ENCODE assay signal across 1 cellular context in genomic region chr14:24430682-24431568, GRCh38.
TF ChIP-seq lines count a peak whose summit lies in the region.

No MANE protein-coding gene starts in this region.

TF ChIP-seq in K562, 482 proteins besides CTCF, POLR2A, EP300 and RAD21 (continued from another document and continues in another):
- TF ChIP-seq, protein P1, sequence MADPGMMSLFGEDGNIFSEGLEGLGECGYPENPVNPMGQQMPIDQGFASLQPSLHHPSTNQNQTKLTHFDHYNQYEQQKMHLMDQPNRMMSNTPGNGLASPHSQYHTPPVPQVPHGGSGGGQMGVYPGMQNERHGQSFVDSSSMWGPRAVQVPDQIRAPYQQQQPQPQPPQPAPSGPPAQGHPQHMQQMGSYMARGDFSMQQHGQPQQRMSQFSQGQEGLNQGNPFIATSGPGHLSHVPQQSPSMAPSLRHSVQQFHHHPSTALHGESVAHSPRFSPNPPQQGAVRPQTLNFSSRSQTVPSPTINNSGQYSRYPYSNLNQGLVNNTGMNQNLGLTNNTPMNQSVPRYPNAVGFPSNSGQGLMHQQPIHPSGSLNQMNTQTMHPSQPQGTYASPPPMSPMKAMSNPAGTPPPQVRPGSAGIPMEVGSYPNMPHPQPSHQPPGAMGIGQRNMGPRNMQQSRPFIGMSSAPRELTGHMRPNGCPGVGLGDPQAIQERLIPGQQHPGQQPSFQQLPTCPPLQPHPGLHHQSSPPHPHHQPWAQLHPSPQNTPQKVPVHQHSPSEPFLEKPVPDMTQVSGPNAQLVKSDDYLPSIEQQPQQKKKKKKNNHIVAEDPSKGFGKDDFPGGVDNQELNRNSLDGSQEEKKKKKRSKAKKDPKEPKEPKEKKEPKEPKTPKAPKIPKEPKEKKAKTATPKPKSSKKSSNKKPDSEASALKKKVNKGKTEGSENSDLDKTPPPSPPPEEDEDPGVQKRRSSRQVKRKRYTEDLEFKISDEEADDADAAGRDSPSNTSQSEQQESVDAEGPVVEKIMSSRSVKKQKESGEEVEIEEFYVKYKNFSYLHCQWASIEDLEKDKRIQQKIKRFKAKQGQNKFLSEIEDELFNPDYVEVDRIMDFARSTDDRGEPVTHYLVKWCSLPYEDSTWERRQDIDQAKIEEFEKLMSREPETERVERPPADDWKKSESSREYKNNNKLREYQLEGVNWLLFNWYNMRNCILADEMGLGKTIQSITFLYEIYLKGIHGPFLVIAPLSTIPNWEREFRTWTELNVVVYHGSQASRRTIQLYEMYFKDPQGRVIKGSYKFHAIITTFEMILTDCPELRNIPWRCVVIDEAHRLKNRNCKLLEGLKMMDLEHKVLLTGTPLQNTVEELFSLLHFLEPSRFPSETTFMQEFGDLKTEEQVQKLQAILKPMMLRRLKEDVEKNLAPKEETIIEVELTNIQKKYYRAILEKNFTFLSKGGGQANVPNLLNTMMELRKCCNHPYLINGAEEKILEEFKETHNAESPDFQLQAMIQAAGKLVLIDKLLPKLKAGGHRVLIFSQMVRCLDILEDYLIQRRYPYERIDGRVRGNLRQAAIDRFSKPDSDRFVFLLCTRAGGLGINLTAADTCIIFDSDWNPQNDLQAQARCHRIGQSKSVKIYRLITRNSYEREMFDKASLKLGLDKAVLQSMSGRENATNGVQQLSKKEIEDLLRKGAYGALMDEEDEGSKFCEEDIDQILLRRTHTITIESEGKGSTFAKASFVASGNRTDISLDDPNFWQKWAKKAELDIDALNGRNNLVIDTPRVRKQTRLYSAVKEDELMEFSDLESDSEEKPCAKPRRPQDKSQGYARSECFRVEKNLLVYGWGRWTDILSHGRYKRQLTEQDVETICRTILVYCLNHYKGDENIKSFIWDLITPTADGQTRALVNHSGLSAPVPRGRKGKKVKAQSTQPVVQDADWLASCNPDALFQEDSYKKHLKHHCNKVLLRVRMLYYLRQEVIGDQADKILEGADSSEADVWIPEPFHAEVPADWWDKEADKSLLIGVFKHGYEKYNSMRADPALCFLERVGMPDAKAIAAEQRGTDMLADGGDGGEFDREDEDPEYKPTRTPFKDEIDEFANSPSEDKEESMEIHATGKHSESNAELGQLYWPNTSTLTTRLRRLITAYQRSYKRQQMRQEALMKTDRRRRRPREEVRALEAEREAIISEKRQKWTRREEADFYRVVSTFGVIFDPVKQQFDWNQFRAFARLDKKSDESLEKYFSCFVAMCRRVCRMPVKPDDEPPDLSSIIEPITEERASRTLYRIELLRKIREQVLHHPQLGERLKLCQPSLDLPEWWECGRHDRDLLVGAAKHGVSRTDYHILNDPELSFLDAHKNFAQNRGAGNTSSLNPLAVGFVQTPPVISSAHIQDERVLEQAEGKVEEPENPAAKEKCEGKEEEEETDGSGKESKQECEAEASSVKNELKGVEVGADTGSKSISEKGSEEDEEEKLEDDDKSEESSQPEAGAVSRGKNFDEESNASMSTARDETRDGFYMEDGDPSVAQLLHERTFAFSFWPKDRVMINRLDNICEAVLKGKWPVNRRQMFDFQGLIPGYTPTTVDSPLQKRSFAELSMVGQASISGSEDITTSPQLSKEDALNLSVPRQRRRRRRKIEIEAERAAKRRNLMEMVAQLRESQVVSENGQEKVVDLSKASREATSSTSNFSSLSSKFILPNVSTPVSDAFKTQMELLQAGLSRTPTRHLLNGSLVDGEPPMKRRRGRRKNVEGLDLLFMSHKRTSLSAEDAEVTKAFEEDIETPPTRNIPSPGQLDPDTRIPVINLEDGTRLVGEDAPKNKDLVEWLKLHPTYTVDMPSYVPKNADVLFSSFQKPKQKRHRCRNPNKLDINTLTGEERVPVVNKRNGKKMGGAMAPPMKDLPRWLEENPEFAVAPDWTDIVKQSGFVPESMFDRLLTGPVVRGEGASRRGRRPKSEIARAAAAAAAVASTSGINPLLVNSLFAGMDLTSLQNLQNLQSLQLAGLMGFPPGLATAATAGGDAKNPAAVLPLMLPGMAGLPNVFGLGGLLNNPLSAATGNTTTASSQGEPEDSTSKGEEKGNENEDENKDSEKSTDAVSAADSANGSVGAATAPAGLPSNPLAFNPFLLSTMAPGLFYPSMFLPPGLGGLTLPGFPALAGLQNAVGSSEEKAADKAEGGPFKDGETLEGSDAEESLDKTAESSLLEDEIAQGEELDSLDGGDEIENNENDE (IDR thresholded peaks at IDR 0.05; ENCODE audit: low read depth, low read length): no peak
- TF ChIP-seq SIRT6 (IDR thresholded peaks at IDR 0.05; ENCODE audit: low read depth, low read length): no peak
- TF ChIP-seq TCF3 (CRISPR knock-in tag; IDR thresholded peaks at IDR 0.05): peak; percentile 2; the same call in 1 of the 2 replicates
- no peak for TF ChIP-seq CXXC5 (CRISPR knock-in tag; IDR thresholded peaks at IDR 0.05)
- no peak for TF ChIP-seq POLR2B (IDR thresholded peaks at IDR 0.05; ENCODE audit: low read depth, partially characterized antibody)
- no peak for TF ChIP-seq FOXM1 (IDR thresholded peaks at IDR 0.05; ENCODE audit: low read depth)
- no peak for TF ChIP-seq FOXM1 (CRISPR knock-in tag; IDR thresholded peaks at IDR 0.05; ENCODE audit: low read depth)
- TF ChIP-seq MNT (conservative IDR thresholded peaks at IDR 0.05): 0 out of 4 replicates have a peak, but pooled peaks of 1 of the 2 experiments have one; percentile 12
- no peak for TF ChIP-seq MTA1 (IDR thresholded peaks at IDR 0.05; ENCODE audit: borderline replicate concordance)
- 0 out of 2 replicates have a peak, but pooled peaks have one; percentile 1 for TF ChIP-seq HDAC2 (IDR thresholded peaks at IDR 0.05)
- TF ChIP-seq SMARCB1 (IDR thresholded peaks at IDR 0.05; ENCODE audit: insufficient read length, low read depth): no peak
- TF ChIP-seq, protein P2, sequence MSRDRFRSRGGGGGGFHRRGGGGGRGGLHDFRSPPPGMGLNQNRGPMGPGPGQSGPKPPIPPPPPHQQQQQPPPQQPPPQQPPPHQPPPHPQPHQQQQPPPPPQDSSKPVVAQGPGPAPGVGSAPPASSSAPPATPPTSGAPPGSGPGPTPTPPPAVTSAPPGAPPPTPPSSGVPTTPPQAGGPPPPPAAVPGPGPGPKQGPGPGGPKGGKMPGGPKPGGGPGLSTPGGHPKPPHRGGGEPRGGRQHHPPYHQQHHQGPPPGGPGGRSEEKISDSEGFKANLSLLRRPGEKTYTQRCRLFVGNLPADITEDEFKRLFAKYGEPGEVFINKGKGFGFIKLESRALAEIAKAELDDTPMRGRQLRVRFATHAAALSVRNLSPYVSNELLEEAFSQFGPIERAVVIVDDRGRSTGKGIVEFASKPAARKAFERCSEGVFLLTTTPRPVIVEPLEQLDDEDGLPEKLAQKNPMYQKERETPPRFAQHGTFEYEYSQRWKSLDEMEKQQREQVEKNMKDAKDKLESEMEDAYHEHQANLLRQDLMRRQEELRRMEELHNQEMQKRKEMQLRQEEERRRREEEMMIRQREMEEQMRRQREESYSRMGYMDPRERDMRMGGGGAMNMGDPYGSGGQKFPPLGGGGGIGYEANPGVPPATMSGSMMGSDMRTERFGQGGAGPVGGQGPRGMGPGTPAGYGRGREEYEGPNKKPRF (IDR thresholded peaks at IDR 0.05; ENCODE audit: low read depth, low read length): no peak
- TF ChIP-seq CUX1 (CRISPR knock-in tag; IDR thresholded peaks at IDR 0.05): no peak
- no peak for TF ChIP-seq DDX20 (tag; IDR thresholded peaks at IDR 0.05; ENCODE audit: low read depth)
- TF ChIP-seq MXD1 (CRISPR knock-in tag; IDR thresholded peaks at IDR 0.05; ENCODE audit: borderline replicate concordance, poor library complexity, severe bottlenecking): no peak
- TF ChIP-seq, protein P3, sequence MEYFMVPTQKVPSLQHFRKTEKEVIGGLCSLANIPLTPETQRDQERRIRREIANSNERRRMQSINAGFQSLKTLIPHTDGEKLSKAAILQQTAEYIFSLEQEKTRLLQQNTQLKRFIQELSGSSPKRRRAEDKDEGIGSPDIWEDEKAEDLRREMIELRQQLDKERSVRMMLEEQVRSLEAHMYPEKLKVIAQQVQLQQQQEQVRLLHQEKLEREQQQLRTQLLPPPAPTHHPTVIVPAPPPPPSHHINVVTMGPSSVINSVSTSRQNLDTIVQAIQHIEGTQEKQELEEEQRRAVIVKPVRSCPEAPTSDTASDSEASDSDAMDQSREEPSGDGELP (CRISPR knock-in tag; IDR thresholded peaks at IDR 0.05; ENCODE audit: borderline replicate concordance): peak; percentile 19; the same call in 1 of the 2 replicates
- TF ChIP-seq POU5F1 (IDR thresholded peaks at IDR 0.05; ENCODE audit: borderline replicate concordance, low read depth, low read length, partially characterized antibody): no peak
- TF ChIP-seq, protein P4, sequence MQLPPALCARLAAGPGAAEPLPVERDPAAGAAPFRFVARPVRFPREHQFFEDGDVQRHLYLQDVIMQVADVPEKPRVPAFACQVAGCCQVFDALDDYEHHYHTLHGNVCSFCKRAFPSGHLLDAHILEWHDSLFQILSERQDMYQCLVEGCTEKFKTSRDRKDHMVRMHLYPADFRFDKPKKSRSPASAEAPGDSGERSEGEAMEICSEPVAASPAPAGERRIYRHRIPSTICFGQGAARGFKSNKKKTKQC (CRISPR knock-in tag; IDR thresholded peaks at IDR 0.05): no peak
- TF ChIP-seq, protein P5, sequence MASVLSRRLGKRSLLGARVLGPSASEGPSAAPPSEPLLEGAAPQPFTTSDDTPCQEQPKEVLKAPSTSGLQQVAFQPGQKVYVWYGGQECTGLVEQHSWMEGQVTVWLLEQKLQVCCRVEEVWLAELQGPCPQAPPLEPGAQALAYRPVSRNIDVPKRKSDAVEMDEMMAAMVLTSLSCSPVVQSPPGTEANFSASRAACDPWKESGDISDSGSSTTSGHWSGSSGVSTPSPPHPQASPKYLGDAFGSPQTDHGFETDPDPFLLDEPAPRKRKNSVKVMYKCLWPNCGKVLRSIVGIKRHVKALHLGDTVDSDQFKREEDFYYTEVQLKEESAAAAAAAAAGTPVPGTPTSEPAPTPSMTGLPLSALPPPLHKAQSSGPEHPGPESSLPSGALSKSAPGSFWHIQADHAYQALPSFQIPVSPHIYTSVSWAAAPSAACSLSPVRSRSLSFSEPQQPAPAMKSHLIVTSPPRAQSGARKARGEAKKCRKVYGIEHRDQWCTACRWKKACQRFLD (CRISPR knock-in tag; IDR thresholded peaks at IDR 0.05): no peak
- TF ChIP-seq ZNF79 (CRISPR knock-in tag; IDR thresholded peaks at IDR 0.05; ENCODE audit: low read depth): no peak
- TF ChIP-seq IFI16 (CRISPR knock-in tag; IDR thresholded peaks at IDR 0.05): no peak
- TF ChIP-seq THRAP3 (IDR thresholded peaks at IDR 0.05; ENCODE audit: borderline replicate concordance): no peak
- TF ChIP-seq ZNF507 (tag; conservative IDR thresholded peaks at IDR 0.05): no peak
- no peak for TF ChIP-seq JUND (IDR thresholded peaks at IDR 0.05; ENCODE audit: borderline replicate concordance, low read depth, low read length)
- TF ChIP-seq JUND (tag; IDR thresholded peaks at IDR 0.05; ENCODE audit: borderline replicate concordance, low read depth, low read length): no peak
- TF ChIP-seq ZNF408 (CRISPR knock-in tag; IDR thresholded peaks at IDR 0.05; ENCODE audit: low read depth): no peak
- TF ChIP-seq FOXK2 (conservative IDR thresholded peaks at IDR 0.05 in 1 of 2, IDR thresholded peaks at IDR 0.05 in 1 of 2; ENCODE audit: low read depth in 2 of 2): no peak
- TF ChIP-seq RBM39 (optimal IDR thresholded peaks at IDR 0.05; ENCODE audit: low read depth, low read length): no peak
- TF ChIP-seq CHD4 (IDR thresholded peaks at IDR 0.05; ENCODE audit: insufficient read depth, insufficient replicate concordance, low read depth, low read length, poor library complexity, severe bottlenecking): no peak
- TF ChIP-seq CSDE1 (IDR thresholded peaks at IDR 0.05): no peak
- TF ChIP-seq ETS2 (tag; IDR thresholded peaks at IDR 0.05; ENCODE audit: borderline replicate concordance, poor library complexity, severe bottlenecking): no peak
- no peak for TF ChIP-seq CBX2 (IDR thresholded peaks at IDR 0.05; ENCODE audit: insufficient read depth, low read length, poor library complexity, severe bottlenecking)
- TF ChIP-seq SP1 (CRISPR knock-in tag; IDR thresholded peaks at IDR 0.05): no peak
- no peak for TF ChIP-seq ZNF184 (CRISPR knock-in tag; IDR thresholded peaks at IDR 0.05)
- TF ChIP-seq RCOR1 (IDR thresholded peaks at IDR 0.05; ENCODE audit: borderline replicate concordance in 1 of 2, low read depth in 2 of 2, low read length in 2 of 2): no peak
